23 cellular contexts compared by ENCODE assay signal in the genomic region with DNA sequence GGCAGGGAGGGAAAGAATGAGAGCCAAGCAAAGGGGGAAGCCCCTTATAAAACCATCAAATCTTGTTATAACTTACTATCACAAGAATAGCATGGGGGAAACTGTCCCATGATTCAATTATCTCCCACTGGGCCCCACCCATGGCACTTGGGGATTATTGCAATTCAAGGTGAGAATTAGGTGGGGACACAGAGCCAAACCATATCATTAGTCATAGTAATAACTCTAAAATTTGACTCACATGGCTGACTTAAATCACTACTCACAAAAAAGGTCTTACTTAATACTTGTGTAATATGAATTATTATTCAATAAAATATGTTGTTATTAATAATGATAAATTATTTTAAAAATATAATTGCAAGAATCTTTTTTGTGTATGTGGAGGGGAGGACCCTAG.
DNase-seq lines count a peak whose midpoint lies in the region; ATAC-seq, FAIRE-seq and TF ChIP-seq lines count a peak whose summit lies in the region.
"Had no signal": no experiment of that assay in that cellular context is flagged by ENCODE, and none has a peak within 500 bp of the region (broad histone marks: within the 10 kb centered on the region; RNA-seq: fewer than 3 reads in every experiment).

No MANE protein-coding gene starts in this region.

- H3K27me3 ChIP-seq in bronchial epithelial cell (ENCODE audit: control insufficient read depth, insufficient read depth, low read length), result no peaks in the 10 kb centered on the region

- peak; percentile 19 for ATAC-seq in stimulated activated naive CD8-positive, alpha-beta T cell treated with anti-CD3 and anti-CD28 coated beads, Interleukin-15, Interleukin-2, amounts not matched to agents 100 U/mL and 50 U/mL, for 24 hours
- no peak for ATAC-seq in activated CD8-positive, alpha-beta memory T cell treated with anti-CD3 and anti-CD28 coated beads, Interleukin-2, amount 10 ng/mL, durations not matched to agents 7 days and 5 days
- ATAC-seq: GM12878, HCT116 had no signal

- H3K27me3 Mint-ChIP-seq in activated naive CD4-positive, alpha-beta T cell treated with anti-CD3 and anti-CD28 coated beads for 36 hours (ENCODE audit: low read depth), result peaks cover 5% of the 10 kb centered on the region
- H3K27me3 Mint-ChIP-seq in activated CD8-positive, alpha-beta memory T cell treated with anti-CD3 and anti-CD28 coated beads, Interleukin-2, amount 10 ng/mL, durations not matched to agents 7 days and 5 days, result peaks cover 6% of the 10 kb centered on the region

- FAIRE-seq in bronchial epithelial cell (lab: Jason Lieb, UNC), result no peak
- FAIRE-seq: A204.1, GM12878 had no signal

- H3K27ac Mint-ChIP-seq in activated naive CD4-positive, alpha-beta T cell treated with anti-CD3 and anti-CD28 coated beads for 36 hours, result no peak overlapping the region
- no peak overlapping the region for H3K27ac Mint-ChIP-seq in activated CD8-positive, alpha-beta memory T cell treated with anti-CD3 and anti-CD28 coated beads, Interleukin-2, amount 10 ng/mL, durations not matched to agents 7 days and 5 days
- H3K27ac Mint-ChIP-seq: CD4-positive, CD25-positive, alpha-beta regulatory T cell; CD8-positive, alpha-beta memory T cell; HFFc6 had no signal

- intact Hi-C loops in activated naive CD4-positive, alpha-beta T cell treated with anti-CD3 and anti-CD28 coated beads for 36 hours (cut with micrococcal nuclease), result no loop called here

- no peak overlapping the region for H3K4me3 ChIP-seq in bronchial epithelial cell (ENCODE audit: low read depth, low read length)
- H3K4me3 ChIP-seq: GM12878 had no signal

- CTCF ChIA-PET in activated naive CD4-positive, alpha-beta T cell treated with anti-CD3 and anti-CD28 coated beads for 36 hours (lab: Charles Lee), result no interaction called here
- CTCF ChIA-PET in activated CD8-positive, alpha-beta memory T cell treated with anti-CD3 and anti-CD28 coated beads, Interleukin-2, amount 10 ng/mL, durations not matched to agents 7 days and 5 days (lab: Charles Lee), result no interaction called here

- no peaks in the 10 kb centered on the region for H3K36me3 ChIP-seq in bronchial epithelial cell (ENCODE audit: control insufficient read depth, insufficient read depth, low read length)
- H3K36me3 ChIP-seq: BE2C had no signal

- DNase-seq in activated naive CD4-positive, alpha-beta T cell treated with anti-CD3 and anti-CD28 coated beads for 36 hours, result peak; percentile 9
- DNase-seq in activated naive CD4-positive, alpha-beta T cell (lab: John Stamatoyannopoulos, UW), result no peak
- DNase-seq in stimulated activated CD4-positive, alpha-beta T cell treated with anti-CD3 and anti-CD28 coated beads, Interleukin-15, amount 100 ng/mL, for 24 hours, result peak; percentile 15
- DNase-seq in stimulated activated CD4-positive, alpha-beta T cell treated with anti-CD3 and anti-CD28 coated beads, Interleukin-4, amount 100 ng/mL, for 1 hour, result no peak
- DNase-seq in bronchial epithelial cell (ENCODE audit: low read depth), result peak; percentile 64
- DNase-seq in stimulated activated naive CD8-positive, alpha-beta T cell treated with anti-CD3 and anti-CD28 coated beads, Interleukin-15, Interleukin-2, amounts not matched to agents 100 U/mL and 50 U/mL, for 24 hours, result no peak
- no peak for DNase-seq in activated CD8-positive, alpha-beta memory T cell treated with anti-CD3 and anti-CD28 coated beads, Interleukin-2, amount 10 ng/mL, durations not matched to agents 7 days and 5 days
- DNase-seq: ACHN; BE2C; C1 segment of cervical spinal cord; CD4-positive, CD25-positive, alpha-beta regulatory T cell; CD8-positive, alpha-beta memory T cell; COR-L47; DMS 273 treated with DMSO at 0.1 percent for 48 hours; DMS53; DND-41; EL; GOT3; H7; HFFc6 had no signal

- no peaks in the 10 kb centered on the region for H3K36me3 Mint-ChIP-seq in activated naive CD4-positive, alpha-beta T cell treated with anti-CD3 and anti-CD28 coated beads for 36 hours (ENCODE audit: low read depth)
- H3K36me3 Mint-ChIP-seq in activated CD8-positive, alpha-beta memory T cell treated with anti-CD3 and anti-CD28 coated beads, Interleukin-2, amount 10 ng/mL, durations not matched to agents 7 days and 5 days, result no peaks in the 10 kb centered on the region
- H3K36me3 Mint-ChIP-seq: CD4-positive, CD25-positive, alpha-beta regulatory T cell; CD8-positive, alpha-beta memory T cell had no signal

- no peaks in the 10 kb centered on the region for H3K9me3 Mint-ChIP-seq in activated naive CD4-positive, alpha-beta T cell treated with anti-CD3 and anti-CD28 coated beads for 36 hours
- H3K9me3 Mint-ChIP-seq in activated CD8-positive, alpha-beta memory T cell treated with anti-CD3 and anti-CD28 coated beads, Interleukin-2, amount 10 ng/mL, durations not matched to agents 7 days and 5 days (ENCODE audit: low read depth), result no peaks in the 10 kb centered on the region
- H3K9me3 Mint-ChIP-seq: HFFc6 had no signal

- TF ChIP-seq CTCF in bronchial epithelial cell (IDR thresholded peaks at IDR 0.05; ENCODE audit: insufficient read depth, low read length, severe bottlenecking), result no peak

- no peaks in the 10 kb centered on the region for H3K4me1 Mint-ChIP-seq in activated naive CD4-positive, alpha-beta T cell treated with anti-CD3 and anti-CD28 coated beads for 36 hours (ENCODE audit: low read depth)
- H3K4me1 Mint-ChIP-seq in activated CD8-positive, alpha-beta memory T cell treated with anti-CD3 and anti-CD28 coated beads, Interleukin-2, amount 10 ng/mL, durations not matched to agents 7 days and 5 days, result peaks cover 12% of the 10 kb centered on the region

- no peak overlapping the region for H3K4me3 Mint-ChIP-seq in activated naive CD4-positive, alpha-beta T cell treated with anti-CD3 and anti-CD28 coated beads for 36 hours
- no peak overlapping the region for H3K4me3 Mint-ChIP-seq in activated CD8-positive, alpha-beta memory T cell treated with anti-CD3 and anti-CD28 coated beads, Interleukin-2, amount 10 ng/mL, durations not matched to agents 7 days and 5 days
- H3K4me3 Mint-ChIP-seq: CD4-positive, CD25-positive, alpha-beta regulatory T cell; CD8-positive, alpha-beta memory T cell; HFFc6 had no signal

Comparison
In these comparisons a context has a peak if more than half of its experiments do, and no peak if none do; other contexts are left out.
1. DNase-seq: peak in activated naive CD4-positive, alpha-beta T cell treated with anti-CD3 and anti-CD28 coated beads for 36 hours (single experiment), stimulated activated CD4-positive, alpha-beta T cell treated with anti-CD3 and anti-CD28 coated beads, Interleukin-15, amount 100 ng/mL, for 24 hours (single experiment) and bronchial epithelial cell (single experiment); none in activated naive CD4-positive, alpha-beta T cell (0 of 4), stimulated activated CD4-positive, alpha-beta T cell treated with anti-CD3 and anti-CD28 coated beads, Interleukin-4, amount 100 ng/mL, for 1 hour (single experiment), stimulated activated naive CD8-positive, alpha-beta T cell treated with anti-CD3 and anti-CD28 coated beads, Interleukin-15, Interleukin-2, amounts not matched to agents 100 U/mL and 50 U/mL, for 24 hours (single experiment) and activated CD8-positive, alpha-beta memory T cell treated with anti-CD3 and anti-CD28 coated beads, Interleukin-2, amount 10 ng/mL, durations not matched to agents 7 days and 5 days (single experiment).